12 cellular contexts compared by ENCODE assay signal in genomic region chr2:23900133-23900926, GRCh38. TPM values are rescaled to one million over a fixed set of nuclear protein-coding genes. Genes with fewer than 3 reads are reported as not detected.
DNase-seq lines count a peak whose midpoint lies in the region; ATAC-seq and TF ChIP-seq lines count a peak whose summit lies in the region.
"Had no signal": no experiment of that assay in that cellular context is flagged by ENCODE, and none has a peak within 500 bp of the region (broad histone marks: within the 10 kb centered on the region; RNA-seq: fewer than 3 reads in every experiment).

No MANE protein-coding gene starts in this region.

- H3K9me3 ChIP-seq in cardiac muscle cell (ENCODE audit: low read depth), result no peaks in the 10 kb centered on the region
- H3K9me3 ChIP-seq in right atrium auricular region, result no peaks in the 10 kb centered on the region
- H3K9me3 ChIP-seq in left lung, result no peaks in the 10 kb centered on the region
- no peaks in the 10 kb centered on the region for H3K9me3 ChIP-seq in aorta (ENCODE audit: control insufficient read depth, low read length)

- H3K27ac ChIP-seq in cardiac muscle cell, result peak overlapping the region; percentile 42
- H3K27ac ChIP-seq in right atrium auricular region, result no peak overlapping the region
- H3K27ac ChIP-seq in left lung, result peak overlapping the region in 1 of 2 donors; percentile 58
- H3K27ac ChIP-seq in aorta (ENCODE audit: low read depth in 1 of 2, low read length in 2 of 2), result no peak overlapping the region

- H3K27me3 ChIP-seq in cardiac muscle cell (no peaks in the 10 kb centered on the region), right atrium auricular region (no peaks in the 10 kb centered on the region), left lung (no peaks in the 10 kb centered on the region), aorta (ENCODE audit: control insufficient read depth in 1 of 2, insufficient read depth in 2 of 2, low read length in 1 of 2) (no peaks in the 10 kb centered on the region)

- TF ChIP-seq CTCF in cardiac muscle cell (IDR thresholded peaks at IDR 0.05; ENCODE audit: low read depth, low read length) (no peak), right atrium auricular region (IDR thresholded peaks at IDR 0.05) (no peak), left lung (IDR thresholded peaks at IDR 0.05) (no peak), type B pancreatic cell (conservative IDR thresholded peaks at IDR 0.05) (no peak)

- no peaks in the 10 kb centered on the region for H3K27me3 Mint-ChIP-seq in activated T-helper 1 cell treated with anti-CD3 and anti-CD28 coated beads, Interleukin-12 subunit alpha, Interleukin-12 subunit beta, Interleukin-2, Interleukin-4 antibody, amounts not matched to agents 30 ng/mL and 10 ng/mL and 1 ng/mL, durations not matched to agents 14 hours and 24 hours and 36 hours (ENCODE audit: insufficient read depth)
- no peaks in the 10 kb centered on the region for H3K27me3 Mint-ChIP-seq in type B pancreatic cell

- no peak overlapping the region for H3K4me3 Mint-ChIP-seq in activated T-helper 1 cell treated with anti-CD3 and anti-CD28 coated beads, Interleukin-12 subunit alpha, Interleukin-12 subunit beta, Interleukin-2, Interleukin-4 antibody, amounts not matched to agents 30 ng/mL and 10 ng/mL and 1 ng/mL, durations not matched to agents 14 hours and 24 hours and 36 hours
- H3K4me3 Mint-ChIP-seq in type B pancreatic cell, result no peak overlapping the region
- H3K4me3 Mint-ChIP-seq: endodermal cell, H9 had no signal

- H3K36me3 ChIP-seq in cardiac muscle cell (no peaks in the 10 kb centered on the region), right atrium auricular region (no peaks in the 10 kb centered on the region), left lung (no peaks in the 10 kb centered on the region), aorta (ENCODE audit: control insufficient read depth in 1 of 2, insufficient read depth in 2 of 2, low read length in 1 of 2) (no peaks in the 10 kb centered on the region)

- DNase-seq in cardiac muscle cell (ENCODE audit: low read depth in 1 of 2, low spot score in 1 of 2), result no peak
- no peak for DNase-seq in right atrium auricular region (ENCODE audit: low spot score)
- peak; percentile 33 for DNase-seq in astrocyte of the hippocampus (ENCODE audit: low read depth, low spot score)
- DNase-seq in left lung, result peak in 1 of 2 donors; percentile 31
- DNase-seq in aorta, result no peak
- no peak for DNase-seq in activated CD8-positive, alpha-beta memory T cell treated with anti-CD3 and anti-CD28 coated beads for 24 hours
- no peak for DNase-seq in activated T-helper 1 cell treated with anti-CD3 and anti-CD28 coated beads, Interleukin-12 subunit alpha, Interleukin-12 subunit beta, Interleukin-2, Interleukin-4 antibody, amounts not matched to agents 30 ng/mL and 10 ng/mL and 1 ng/mL, durations not matched to agents 14 hours and 24 hours and 36 hours (ENCODE audit: low spot score)
- no peak for DNase-seq in type B pancreatic cell (ENCODE audit: extremely low spot score, unreplicated experiment)
- DNase-seq: activated gamma-delta T cell treated with Interleukin-2 at 50 U/mL for 16 hours, endodermal cell, H9, NCI-H510A treated with DMSO at 0.1 percent for 48 hours had no signal

- 90% methylated on average over 12 of the region's 12 CpGs for WGBS in aorta, 2 donors

- intact Hi-C loops in left lung (cut with DNase I), result no loop called here
- intact Hi-C loops in aorta (cut with DNase I), result no loop called here
- intact Hi-C loops in activated T-helper 1 cell treated with anti-CD3 and anti-CD28 coated beads, Interleukin-12 subunit alpha, Interleukin-12 subunit beta, Interleukin-2, Interleukin-4 antibody, amounts not matched to agents 30 ng/mL and 10 ng/mL and 1 ng/mL, durations not matched to agents 14 hours and 24 hours and 36 hours (cut with micrococcal nuclease), result no loop called here

- peaks cover 4% of the 10 kb centered on the region for H3K4me1 ChIP-seq in cardiac muscle cell (ENCODE audit: low read depth)
- peaks cover 0 to 42% of the 10 kb centered on the region in 2 donors for H3K4me1 ChIP-seq in right atrium auricular region
- H3K4me1 ChIP-seq in left lung, result peaks cover 30 to 43% of the 10 kb centered on the region in 2 donors
- H3K4me1 ChIP-seq in aorta (ENCODE audit: control insufficient read depth in 1 of 2, insufficient read depth in 2 of 2, low read length in 2 of 2), result peaks cover 0 to 2% of the 10 kb centered on the region in 2 donors

- no peaks in the 10 kb centered on the region for H3K4me1 Mint-ChIP-seq in activated T-helper 1 cell treated with anti-CD3 and anti-CD28 coated beads, Interleukin-12 subunit alpha, Interleukin-12 subunit beta, Interleukin-2, Interleukin-4 antibody, amounts not matched to agents 30 ng/mL and 10 ng/mL and 1 ng/mL, durations not matched to agents 14 hours and 24 hours and 36 hours (ENCODE audit: low read depth)
- peaks cover 16% of the 10 kb centered on the region for H3K4me1 Mint-ChIP-seq in type B pancreatic cell (ENCODE audit: unreplicated experiment)

- no peaks in the 10 kb centered on the region for H3K9me3 Mint-ChIP-seq in activated T-helper 1 cell treated with anti-CD3 and anti-CD28 coated beads, Interleukin-12 subunit alpha, Interleukin-12 subunit beta, Interleukin-2, Interleukin-4 antibody, amounts not matched to agents 30 ng/mL and 10 ng/mL and 1 ng/mL, durations not matched to agents 14 hours and 24 hours and 36 hours
- H3K9me3 Mint-ChIP-seq in type B pancreatic cell, result peaks cover 11% of the 10 kb centered on the region

- H3K4me3 ChIP-seq in cardiac muscle cell (no peak overlapping the region), right atrium auricular region (no peak overlapping the region), left lung (no peak overlapping the region), aorta (ENCODE audit: low read length in 2 of 2) (no peak overlapping the region)

- ATAC-seq in left lung (peak; percentile 30), aorta (ENCODE audit: low FRiP score) (peak; percentile 5)

- H3K27ac Mint-ChIP-seq in activated T-helper 1 cell treated with anti-CD3 and anti-CD28 coated beads, Interleukin-12 subunit alpha, Interleukin-12 subunit beta, Interleukin-2, Interleukin-4 antibody, amounts not matched to agents 30 ng/mL and 10 ng/mL and 1 ng/mL, durations not matched to agents 14 hours and 24 hours and 36 hours, result no peak overlapping the region
- no peak overlapping the region for H3K27ac Mint-ChIP-seq in type B pancreatic cell
- H3K27ac Mint-ChIP-seq: endodermal cell had no signal

- no peaks in the 10 kb centered on the region for H3K36me3 Mint-ChIP-seq in activated T-helper 1 cell treated with anti-CD3 and anti-CD28 coated beads, Interleukin-12 subunit alpha, Interleukin-12 subunit beta, Interleukin-2, Interleukin-4 antibody, amounts not matched to agents 30 ng/mL and 10 ng/mL and 1 ng/mL, durations not matched to agents 14 hours and 24 hours and 36 hours (ENCODE audit: low read depth)
- H3K36me3 Mint-ChIP-seq in type B pancreatic cell, result peaks cover 6% of the 10 kb centered on the region

RNA-seq across cellular contexts. Expression of gene ATAD2B, which starts 26.6 kb away (rescaled TPM):
- 11.3 and 17.2 TPM in 2 replicates for total RNA-seq in cardiac muscle cell
- 10.7 and 14.4 TPM in 2 replicates for polyA plus RNA-seq in cardiac muscle cell
- 1 to 10 TPM; 6.0 to 6.7 TPM for total RNA-seq in right atrium auricular region
- total RNA-seq in left lung, result 10 to 100 TPM; 20.1 to 24.9 TPM
- total RNA-seq in aorta, result 10 to 100 TPM; 33.4 to 45.8 TPM
- polyA plus RNA-seq in aorta, result 1 to 10 TPM; 2.3 to 3.6 TPM
- 25.9 and 27.8 TPM in 2 replicates for total RNA-seq in activated T-helper 1 cell treated with anti-CD3 and anti-CD28 coated beads, Interleukin-12 subunit alpha, Interleukin-12 subunit beta, Interleukin-2, Interleukin-4 antibody, amounts not matched to agents 30 ng/mL and 10 ng/mL and 1 ng/mL, durations not matched to agents 14 hours and 24 hours and 36 hours
- 15.9 and 25.7 TPM in 2 replicates for total RNA-seq in type B pancreatic cell (ENCODE audit: low replicate concordance)

RNA-seq across cellular contexts. Expression of gene UBXN2A, which starts 39.9 kb away (rescaled TPM):
- total RNA-seq in cardiac muscle cell (14.7 and 19.1 TPM in 2 replicates), right atrium auricular region (10 to 100 TPM; 14.3 to 18.7 TPM), left lung (10 to 100 TPM; 13.4 to 13.7 TPM), aorta (10 to 100 TPM; 16.8 to 19.5 TPM), type B pancreatic cell (ENCODE audit: low replicate concordance) (11.2 and 20.7 TPM in 2 replicates)
- polyA plus RNA-seq in cardiac muscle cell (19.3 and 25.2 TPM in 2 replicates), aorta (10 to 100 TPM; 10.0 to 11.5 TPM)
- 11.4 and 13.0 TPM in 2 replicates for total RNA-seq in activated T-helper 1 cell treated with anti-CD3 and anti-CD28 coated beads, Interleukin-12 subunit alpha, Interleukin-12 subunit beta, Interleukin-2, Interleukin-4 antibody, amounts not matched to agents 30 ng/mL and 10 ng/mL and 1 ng/mL, durations not matched to agents 14 hours and 24 hours and 36 hours
